In the genomic region with DNA sequence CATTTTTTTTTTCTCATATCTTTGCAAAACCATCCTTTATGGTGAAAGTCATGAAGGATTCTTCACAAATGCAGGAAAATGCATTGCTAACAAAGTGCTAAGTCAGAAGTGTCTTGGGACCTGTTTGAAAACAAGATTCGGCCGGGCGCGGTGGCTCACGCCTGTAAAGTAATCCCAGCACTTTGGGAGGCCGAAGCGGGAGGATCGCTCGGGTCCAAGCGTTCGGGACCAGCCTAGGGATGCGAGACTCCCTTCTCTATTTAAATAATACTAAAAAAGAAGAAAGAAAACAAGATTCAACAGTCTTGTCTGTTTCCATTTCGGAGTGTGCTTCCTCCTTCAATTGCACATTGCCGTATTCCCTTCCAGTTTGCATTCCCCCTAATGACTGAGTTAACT, we compare ENCODE assay signal across 7 cellular contexts. TPM values are rescaled to one million over a fixed set of nuclear protein-coding genes. Genes with fewer than 3 reads are reported as not detected.
DNase-seq lines count a peak whose midpoint lies in the region; ATAC-seq and TF ChIP-seq lines count a peak whose summit lies in the region.

No MANE protein-coding gene starts in this region.

- in situ Hi-C loops in IMR-90 (cut with MboI; ENCODE audit: low sequenced_read_pairs): no loop called here

- no peak overlapping the region for H2BK120ac ChIP-seq in IMR-90 (ENCODE audit: low read depth, low read length)

- intact Hi-C loops in IMR-90 (cut with micrococcal nuclease): loop anchor here (1.0 to 5.0 kb wide), 6 partner anchors 35 to 135 kb away; a partner anchor contains a TSS

- H4K20me1 ChIP-seq in IMR-90 (ENCODE audit: insufficient read depth, low read length): no peaks in the 10 kb centered on the region

- ATAC-seq in IMR-90 (ENCODE audit: low read depth): no peak
- no peak for ATAC-seq in activated T-helper 17 cell treated with anti-CD3 and anti-CD28 coated beads, Interleukin-2, amount 50 U/mL, for 72 hours (replicated peaks)

- peaks cover 6% of the 10 kb centered on the region for H3K36me3 Mint-ChIP-seq in activated T-helper 17 cell treated with anti-CD3 and anti-CD28 coated beads, Interleukin-2, amount 50 U/mL, for 72 hours (ENCODE audit: low read depth)
- peaks cover 0 to 4% (median 0%) of the 10 kb centered on the region in 3 donors for H3K36me3 Mint-ChIP-seq in immature natural killer cell

- H3K23ac ChIP-seq in IMR-90 (ENCODE audit: low read depth, low read length): peak overlapping the region; percentile 94

- peak overlapping the region; percentile 68 for H3K4ac ChIP-seq in IMR-90 (ENCODE audit: low read depth, low read length)

- peak overlapping the region; percentile 51 for H3K27ac ChIP-seq in IMR-90 (ENCODE audit: insufficient read depth, low read length)
- H3K27ac ChIP-seq in stomach smooth muscle (ENCODE audit: low read length): peak overlapping the region; percentile 76

- H2BK20ac ChIP-seq in IMR-90 (ENCODE audit: low read depth, low read length): no peak overlapping the region

- TF ChIP-seq CTCF in IMR-90 (conservative IDR thresholded peaks at IDR 0.05; ENCODE audit: low read depth, low read length): no peak

- H3K27me3 ChIP-seq in IMR-90 (ENCODE audit: control insufficient read depth, insufficient read depth, low read length) (no peaks in the 10 kb centered on the region), stomach smooth muscle (ENCODE audit: control insufficient read depth in 1 of 2, insufficient read depth in 2 of 2, low read length in 2 of 2) (no peaks in the 10 kb centered on the region)

- H3K27ac Mint-ChIP-seq in activated T-helper 17 cell treated with anti-CD3 and anti-CD28 coated beads, Interleukin-2, amount 50 U/mL, for 72 hours: peak overlapping the region; percentile 84
- H3K27ac Mint-ChIP-seq in immature natural killer cell: peak overlapping the region; percentile 64 to 89 (median 80)

- peak overlapping the region; percentile 0 to 79; a peak in 3 of 4 replicates for H4K8ac ChIP-seq in IMR-90 (ENCODE audit: low read depth in 2 of 2, low read length in 2 of 2)

- peak overlapping the region; percentile 87 for H3K14ac ChIP-seq in IMR-90 (replicated peaks; ENCODE audit: low read depth, low read length)

- peak overlapping the region; percentile 56 for H4K5ac ChIP-seq in IMR-90 (ENCODE audit: low read depth, low read length)

- CTCF ChIA-PET in IMR-90 (lab: Yijun Ruan, JAX): interaction anchor here (0.7 to 1.6 kb wide), 7 partner anchors 14 to 117 kb away, joined by 3 to 10 read pairs (median 4); no protein-coding TSS in a partner anchor

- H2AFZ ChIP-seq in IMR-90 (replicated peaks; ENCODE audit: low read length, poor library complexity): peak overlapping the region; percentile 97

- H3K9ac ChIP-seq in IMR-90 (ENCODE audit: low read depth, low read length): peak overlapping the region; percentile 94
- peak overlapping the region; percentile 82 to 95 for H3K9ac ChIP-seq in stomach smooth muscle (ENCODE audit: low read length in 2 of 2)

- no peak for TF ChIP-seq RAD21 in IMR-90 (IDR thresholded peaks at IDR 0.05; ENCODE audit: low read length)

- H2BK15ac ChIP-seq in IMR-90 (ENCODE audit: low read depth, low read length): no peak overlapping the region

- peak overlapping the region; percentile 95 for H3K4me2 ChIP-seq in IMR-90 (ENCODE audit: low read depth, low read length)

- H3K4me1 ChIP-seq in IMR-90 (ENCODE audit: control insufficient read depth, insufficient read depth, low read length) (no peaks in the 10 kb centered on the region), stomach smooth muscle (ENCODE audit: control insufficient read depth, insufficient read depth, low read length) (peaks cover 8% of the 10 kb centered on the region)

- H2AK5ac ChIP-seq in IMR-90 (ENCODE audit: low read depth, low read length): peak overlapping the region; percentile 72

- H4K91ac ChIP-seq in IMR-90 (ENCODE audit: insufficient read depth, low read depth, low read length): peak overlapping the region; percentile 26; the same call in 1 of the 2 replicates

- H3K4me1 Mint-ChIP-seq in activated T-helper 17 cell treated with anti-CD3 and anti-CD28 coated beads, Interleukin-2, amount 50 U/mL, for 72 hours: peaks cover 4% of the 10 kb centered on the region
- peaks cover 17 to 31% of the 10 kb centered on the region in 2 donors for H3K4me1 Mint-ChIP-seq in immature natural killer cell

- POLR2A ChIA-PET in IMR-90 (lab: Charles Lee; ENCODE audit: unreplicated experiment): interaction anchor here (0.5 kb wide), 1 partner anchor 87 kb away, joined by 14 read pairs; a partner anchor contains a TSS

- dilution Hi-C loops in IMR-90 (cut with HindIII; ENCODE audit: low sequenced_read_pairs, unreplicated experiment): no loop called here

- BruUV-seq in IMR-90 (replicated peaks; lab: Mats Ljungman, UMichigan): no TSS peak

- no peaks in the 10 kb centered on the region for H3K9me1 ChIP-seq in IMR-90 (ENCODE audit: insufficient read depth, low read length)

- 14% methylated on average over 6 of the region's 14 CpGs; no CpG with 5 or more reads in 1 of the 2 experiments for WGBS in IMR-90 (ENCODE audit: extremely low coverage in 2 of 2, insufficient read length in 1 of 2), 2 experiments

- H3K9me3 Mint-ChIP-seq in activated T-helper 17 cell treated with anti-CD3 and anti-CD28 coated beads, Interleukin-2, amount 50 U/mL, for 72 hours: no peaks in the 10 kb centered on the region
- no peaks in the 10 kb centered on the region for H3K9me3 Mint-ChIP-seq in immature natural killer cell

- H3K27me3 Mint-ChIP-seq in activated T-helper 17 cell treated with anti-CD3 and anti-CD28 coated beads, Interleukin-2, amount 50 U/mL, for 72 hours: no peaks in the 10 kb centered on the region
- peaks cover 3 to 8% (median 5%) of the 10 kb centered on the region in 3 donors for H3K27me3 Mint-ChIP-seq in immature natural killer cell (ENCODE audit: low read depth in 3 of 3)

- no peaks in the 10 kb centered on the region; the same call in 1 of the 2 replicates for H3K36me3 ChIP-seq in IMR-90 (ENCODE audit: control insufficient read depth, insufficient read depth, low read length)
- H3K36me3 ChIP-seq in stomach smooth muscle (ENCODE audit: control insufficient read depth in 2 of 2, insufficient read depth in 2 of 2, low read length in 2 of 2): no peaks in the 10 kb centered on the region

- H3K9me3 ChIP-seq in IMR-90 (ENCODE audit: control insufficient read depth, insufficient read depth, low read length) (no peaks in the 10 kb centered on the region), stomach smooth muscle (ENCODE audit: control insufficient read depth in 2 of 2, low read length in 2 of 2) (no peaks in the 10 kb centered on the region)

- peak overlapping the region; percentile 81 for H2AK9ac ChIP-seq in IMR-90 (replicated peaks; ENCODE audit: low read depth, low read length, poor library complexity)

- peaks cover 7 to 29% of the 10 kb centered on the region in 2 experiments; a peak in 2 of 4 replicates for H3K79me1 ChIP-seq in IMR-90 (ENCODE audit: low read depth in 1 of 2, low read length in 2 of 2)

- DNase-seq in IMR-90 (no peak), immature natural killer cell (no peak), hippocampal formation (lab: John Stamatoyannopoulos, UW) (no peak), amygdala (lab: John Stamatoyannopoulos, UW) (no peak), NCI-H2196 treated with DMSO at 0.1 percent for 48 hours (lab: John Stamatoyannopoulos, UW; ENCODE audit: unreplicated experiment) (no peak)

- H3K18ac ChIP-seq in IMR-90 (ENCODE audit: low read depth, low read length): 0 out of 2 replicates have a peak overlapping the region, but pooled peaks have one; percentile 9

- H3K4me3 ChIP-seq in IMR-90 (ENCODE audit: insufficient read depth, low read depth, low read length): peak overlapping the region; percentile 65
- H3K4me3 ChIP-seq in stomach smooth muscle (ENCODE audit: low read length in 2 of 2): peak overlapping the region; percentile 86 to 93

- H2BK5ac ChIP-seq in IMR-90 (ENCODE audit: low read depth, low read length, poor library complexity, severe bottlenecking): peak overlapping the region; percentile 68

- no peak for TF ChIP-seq POLR2A in IMR-90 (IDR thresholded peaks at IDR 0.05; ENCODE audit: low read depth, low read length)

- peak overlapping the region; percentile 54 for H3K56ac ChIP-seq in IMR-90 (ENCODE audit: extremely low read depth, insufficient read depth, low read length)

- peak overlapping the region; percentile 85 for H3K4me3 Mint-ChIP-seq in activated T-helper 17 cell treated with anti-CD3 and anti-CD28 coated beads, Interleukin-2, amount 50 U/mL, for 72 hours
- H3K4me3 Mint-ChIP-seq in immature natural killer cell: peak overlapping the region; percentile 91 to 95 (median 93)

RNA-seq across cellular contexts. Expression of a gene that starts 0.8 kb away (rescaled TPM):
- total RNA-seq in IMR-90 (2012; rRNA removed): 2.7 and 4.2 TPM in 2 replicates
- polyA plus RNA-seq in IMR-90 (2012; rRNA removed): 2.3 and 2.5 TPM in 2 replicates
- 1.8 and 1.9 TPM in 2 replicates for polyA plus RNA-seq in IMR-90 (2012; cell fraction: cytosol; rRNA removed)
- 1.3 and 2.1 TPM in 2 replicates for polyA plus RNA-seq in IMR-90 (2012; cell fraction: nucleus; rRNA removed; ENCODE audit: low replicate concordance)
- total RNA-seq in activated T-helper 17 cell treated with anti-CD3 and anti-CD28 coated beads, Interleukin-2, amount 50 U/mL, for 72 hours: 1 to 10 TPM; 2.8 to 3.2 TPM
- polyA plus RNA-seq in immature natural killer cell: 1 to 10 TPM; 5.4 to 6.9 (median 5.7) TPM

RNA-seq across cellular contexts. Expression of a gene that starts 8.1 kb away (rescaled TPM):
- total RNA-seq in IMR-90 (2012; rRNA removed): 5.7 and 6.9 TPM in 2 replicates
- 9.8 and 10.4 TPM in 2 replicates for polyA plus RNA-seq in IMR-90 (2012; rRNA removed)
- 2.1 and 7.4 TPM in 2 replicates for polyA plus RNA-seq in IMR-90 (2012; cell fraction: cytosol; rRNA removed)
- polyA plus RNA-seq in IMR-90 (2012; cell fraction: nucleus; rRNA removed; ENCODE audit: low replicate concordance): 4.5 and 4.9 TPM in 2 replicates
- 10 to 100 TPM in 1 of 2 donors, 1 to 10 TPM in 1; 9.4 to 13.4 TPM for total RNA-seq in activated T-helper 17 cell treated with anti-CD3 and anti-CD28 coated beads, Interleukin-2, amount 50 U/mL, for 72 hours
- polyA plus RNA-seq in immature natural killer cell: 10 to 100 TPM; 22.1 to 24.9 (median 22.6) TPM

RNA-seq across cellular contexts. Expression of a gene that starts 16.9 kb away (rescaled TPM):
- not detected in 2 replicates for total RNA-seq in IMR-90 (2012; rRNA removed)
- polyA plus RNA-seq in IMR-90 (2012; rRNA removed): not detected in 2 replicates
- not detected in 2 replicates for polyA plus RNA-seq in IMR-90 (2012; cell fraction: cytosol; rRNA removed)
- polyA plus RNA-seq in IMR-90 (2012; cell fraction: nucleus; rRNA removed; ENCODE audit: low replicate concordance): not detected in 2 replicates
- not detected for total RNA-seq in activated T-helper 17 cell treated with anti-CD3 and anti-CD28 coated beads, Interleukin-2, amount 50 U/mL, for 72 hours
- not detected for polyA plus RNA-seq in immature natural killer cell

RNA-seq across cellular contexts. Expression of a gene that starts 33.1 kb away (rescaled TPM):
- total RNA-seq in IMR-90 (2012; rRNA removed): 0.28 and 0.36 TPM in 2 replicates
- 1.3 and 1.9 TPM in 2 replicates for polyA plus RNA-seq in IMR-90 (2012; rRNA removed)
- polyA plus RNA-seq in IMR-90 (2012; cell fraction: cytosol; rRNA removed): 1.3 and 1.4 TPM in 2 replicates
- polyA plus RNA-seq in IMR-90 (2012; cell fraction: nucleus; rRNA removed; ENCODE audit: low replicate concordance): 0.34 and 0.40 TPM in 2 replicates
- 1 to 10 TPM in 1 of 2 donors, under 1 TPM in 1; 0.16 to 1.2 TPM for total RNA-seq in activated T-helper 17 cell treated with anti-CD3 and anti-CD28 coated beads, Interleukin-2, amount 50 U/mL, for 72 hours
- polyA plus RNA-seq in immature natural killer cell: not detected

RNA-seq across cellular contexts. Expression of a gene that starts 51.2 kb away (rescaled TPM):
- total RNA-seq in IMR-90 (2012; rRNA removed): 52.0 and 53.3 TPM in 2 replicates
- polyA plus RNA-seq in IMR-90 (2012; rRNA removed): 76.8 and 89.9 TPM in 2 replicates
- 74.3 and 78.9 TPM in 2 replicates for polyA plus RNA-seq in IMR-90 (2012; cell fraction: cytosol; rRNA removed)
- 86.9 and 89.0 TPM in 2 replicates for polyA plus RNA-seq in IMR-90 (2012; cell fraction: nucleus; rRNA removed; ENCODE audit: low replicate concordance)
- total RNA-seq in activated T-helper 17 cell treated with anti-CD3 and anti-CD28 coated beads, Interleukin-2, amount 50 U/mL, for 72 hours: 10 to 100 TPM; 51.5 to 95.1 TPM
- polyA plus RNA-seq in immature natural killer cell: 10 to 100 TPM; 50.4 to 65.2 (median 58.6) TPM
